Comparison of ENCODE assay signal across 8 cellular contexts in genomic region chr1:203351037-203351625, GRCh38. TPM values are rescaled to one million over a fixed set of nuclear protein-coding genes. Genes with fewer than 3 reads are reported as not detected.
DNase-seq lines count a peak whose midpoint lies in the region; ATAC-seq and TF ChIP-seq lines count a peak whose summit lies in the region.

Gene FMOD, minus strand, starts transcription at chr1:203351122. Its CDS starts 2,852 bp downstream, at chr1:203348270.

- intact Hi-C loops in left cardiac atrium (cut with DNase I) (no loop called here), gastrocnemius medialis (cut with DNase I; ENCODE audit: low total_unique reads) (no loop called here)

- H3K36me3 ChIP-seq in Peyer's patch (no peaks in the 10 kb centered on the region), gastrocnemius medialis (no peaks in the 10 kb centered on the region)

- ATAC-seq in left cardiac atrium (peak; percentile 87 to 89), gastrocnemius medialis (peak; percentile 40 to 49), GM19328 (IDR thresholded peaks at IDR 0.05; ENCODE audit: unreplicated experiment) (no peak), GM18519 (IDR thresholded peaks at IDR 0.05; ENCODE audit: low FRiP score, unreplicated experiment) (no peak)

- no peaks in the 10 kb centered on the region for H3K9me3 ChIP-seq in Peyer's patch
- H3K9me3 ChIP-seq in gastrocnemius medialis: no peaks in the 10 kb centered on the region

- H3K27me3 ChIP-seq in Peyer's patch (no peaks in the 10 kb centered on the region), gastrocnemius medialis (no peaks in the 10 kb centered on the region)

- DNase-seq in GM03348 (ENCODE audit: low spot score) (peak; percentile 81), Peyer's patch (peak in 2 of 3 donors; percentile 21 to 67), left cardiac atrium (peak; percentile 77), gastrocnemius medialis (peak in 1 of 2 donors; percentile 60), T-helper 9 cell (no peak), globus pallidus (ENCODE audit: low spot score) (no peak)

- in situ Hi-C loops in gastrocnemius medialis (cut with MboI; ENCODE audit: low sequenced_read_pairs in 4 of 4): loop anchor here in 2 of 4 donors (25.0 kb wide), 1 partner anchor 361 kb away; no protein-coding TSS in a partner anchor

- TF ChIP-seq CTCF in Peyer's patch (IDR thresholded peaks at IDR 0.05) (no peak), gastrocnemius medialis (IDR thresholded peaks at IDR 0.05 in 4 of 5, conservative IDR thresholded peaks at IDR 0.05 in 1 of 5) (no peak)

- TF ChIP-seq POLR2A in Peyer's patch (IDR thresholded peaks at IDR 0.05) (no peak), gastrocnemius medialis (IDR thresholded peaks at IDR 0.05) (peak in 1 of 2 donors; percentile 13)

- peaks cover 0 to 5% (median 0%) of the 10 kb centered on the region in 4 donors for H3K4me1 ChIP-seq in Peyer's patch
- H3K4me1 ChIP-seq in gastrocnemius medialis: peaks cover 0 to 5% of the 10 kb centered on the region in 2 donors

- H3K27ac ChIP-seq in Peyer's patch (peak within 1 kb of the TSS in 2 of 4 donors; percentile 38 to 57), gastrocnemius medialis (peak within 1 kb of the TSS in 3 of 4 donors; percentile 29 to 66 (median 63))

- H3K4me3 ChIP-seq in Peyer's patch (peak within 1 kb of the TSS in 3 of 4 donors; percentile 2 to 24 (median 5)), gastrocnemius medialis (peak within 1 kb of the TSS in 3 of 4 donors; percentile 6 to 29 (median 17))

RNA-seq across cellular contexts. Expression of gene FMOD, which starts in this region (rescaled TPM):
- 10 to 100 TPM; 10.5 to 33.8 (median 12.2) TPM for total RNA-seq in Peyer's patch
- 10 to 100 TPM; 33.3 to 51.6 TPM for total RNA-seq in left cardiac atrium
- total RNA-seq in gastrocnemius medialis: 10 to 100 TPM in 1 of 4 donors, 1 to 10 TPM in 3; 6.3 to 15.8 (median 7.8) TPM

Comparison
In these comparisons a context has a peak if more than half of its experiments do, and no peak if none do; other contexts are left out.
1. DNase-seq: peak in GM03348 (single experiment), Peyer's patch (2 of 3) and left cardiac atrium (single experiment); none in T-helper 9 cell (single experiment) and globus pallidus (single experiment).
2. ATAC-seq: peak in left cardiac atrium (2 of 2) and gastrocnemius medialis (2 of 2); none in GM19328 (single experiment) and GM18519 (single experiment).